In genomic region chr12:9335867-9336266, GRCh38 we compare ENCODE assay signal across 2 cellular contexts.
TF ChIP-seq lines count a peak whose summit lies in the region.

No MANE protein-coding gene starts in this region.

TF ChIP-seq in HepG2, 621 proteins besides CTCF, POLR2A, EP300 and RAD21:
- TF ChIP-seq THAP11 (CRISPR knock-in tag; IDR thresholded peaks at IDR 0.05) (no peak), MBNL3 (CRISPR knock-in tag; conservative IDR thresholded peaks at IDR 0.05) (no peak), GLI4 (CRISPR knock-in tag; IDR thresholded peaks at IDR 0.05; ENCODE audit: borderline replicate concordance) (no peak), ZNF646 (CRISPR knock-in tag; IDR thresholded peaks at IDR 0.05) (no peak), CENPX (CRISPR knock-in tag; IDR thresholded peaks at IDR 0.05) (no peak), HOXA9 (CRISPR knock-in tag; IDR thresholded peaks at IDR 0.05; ENCODE audit: borderline replicate concordance) (no peak), BORCS8-MEF2B (CRISPR knock-in tag; IDR thresholded peaks at IDR 0.05) (no peak), ARHGAP35 (CRISPR knock-in tag; IDR thresholded peaks at IDR 0.05; ENCODE audit: borderline replicate concordance) (no peak), ZBTB39 (CRISPR knock-in tag; IDR thresholded peaks at IDR 0.05) (no peak), ZNF530 (CRISPR knock-in tag; IDR thresholded peaks at IDR 0.05; ENCODE audit: low read depth) (no peak), ARNT (IDR thresholded peaks at IDR 0.05) (no peak), FOSL2 (CRISPR knock-in tag; IDR thresholded peaks at IDR 0.05) (no peak), CBX5 (CRISPR knock-in tag; IDR thresholded peaks at IDR 0.05; ENCODE audit: borderline replicate concordance) (no peak), SMARCC2 (IDR thresholded peaks at IDR 0.05) (no peak), ZNF329 (CRISPR knock-in tag; IDR thresholded peaks at IDR 0.05; ENCODE audit: low read depth) (no peak), HES4 (CRISPR knock-in tag; IDR thresholded peaks at IDR 0.05; ENCODE audit: borderline replicate concordance) (no peak), KDM6A (CRISPR knock-in tag; IDR thresholded peaks at IDR 0.05; ENCODE audit: low read depth) (no peak), CEBPZ (IDR thresholded peaks at IDR 0.05; ENCODE audit: low read length) (no peak), ZNF790 (CRISPR knock-in tag; IDR thresholded peaks at IDR 0.05; ENCODE audit: borderline replicate concordance) (no peak), SMAD3 (CRISPR knock-in tag; IDR thresholded peaks at IDR 0.05) (no peak)

TF ChIP-seq in H1, 55 proteins besides CTCF, POLR2A, EP300 and RAD21:
- no peak for TF ChIP-seq TBP (IDR thresholded peaks at IDR 0.05; ENCODE audit: low read depth, low read length)
- TF ChIP-seq SIRT6 (IDR thresholded peaks at IDR 0.05; ENCODE audit: low read length), result no peak
- TF ChIP-seq KDM5A (IDR thresholded peaks at IDR 0.05; ENCODE audit: low read length), result no peak
- no peak for TF ChIP-seq SP4 (IDR thresholded peaks at IDR 0.05; ENCODE audit: low read length)
TF ChIP-seq in H1: peak in this region for 0.
